ENCODE assay signal across 8 cellular contexts in genomic region chr6:27505209-27506027, GRCh38. TPM values are rescaled to one million over a fixed set of nuclear protein-coding genes. Genes with fewer than 3 reads are reported as not detected.
DNase-seq lines count a peak whose midpoint lies in the region; ATAC-seq lines count a peak whose summit lies in the region.

No MANE protein-coding gene starts in this region.

- H3K36me3 ChIP-seq in GM23248 (ENCODE audit: low read depth): no peaks in the 10 kb centered on the region

- no peak overlapping the region for H3K4me3 Mint-ChIP-seq in activated CD8-positive, alpha-beta T cell treated with anti-CD3 and anti-CD28 coated beads, Interleukin-2, amount 10 ng/mL, durations not matched to agents 7 days and 5 days

- no peak overlapping the region for H2AFZ ChIP-seq in GM23248

- H3K4me3 ChIP-seq in GM23248: no peak overlapping the region

- peaks cover 40% of the 10 kb centered on the region for H3F3A ChIP-seq in GM23248 (ENCODE audit: insufficient read depth)

- H3K9ac ChIP-seq in GM23248: no peak overlapping the region

- ATAC-seq in activated CD8-positive, alpha-beta T cell treated with anti-CD3 and anti-CD28 coated beads, Interleukin-2, amount 10 ng/mL, durations not matched to agents 7 days and 5 days: no peak
- ATAC-seq in HG03342 (IDR thresholded peaks at IDR 0.05; ENCODE audit: unreplicated experiment) (no peak), GM18909 (IDR thresholded peaks at IDR 0.05; ENCODE audit: poor library complexity, unreplicated experiment) (no peak)

- H3K36me3 Mint-ChIP-seq in activated CD8-positive, alpha-beta T cell treated with anti-CD3 and anti-CD28 coated beads, Interleukin-2, amount 10 ng/mL, durations not matched to agents 7 days and 5 days (ENCODE audit: low read depth): no peaks in the 10 kb centered on the region

- H3K27ac Mint-ChIP-seq in activated CD8-positive, alpha-beta T cell treated with anti-CD3 and anti-CD28 coated beads, Interleukin-2, amount 10 ng/mL, durations not matched to agents 7 days and 5 days: no peak overlapping the region

- WGBS in GM23248 (ENCODE audit: low coverage in 1 of 2, low lambda C conversion rate in 2 of 2, missing lambda C conversion rate in 2 of 2), 2 experiments: 15 to 20% methylated on average over 20 of the region's 20 CpGs

- peaks cover 20% of the 10 kb centered on the region for H3K4me1 Mint-ChIP-seq in activated CD8-positive, alpha-beta T cell treated with anti-CD3 and anti-CD28 coated beads, Interleukin-2, amount 10 ng/mL, durations not matched to agents 7 days and 5 days (ENCODE audit: low read depth)

- POLR2A ChIA-PET in activated CD8-positive, alpha-beta T cell treated with anti-CD3 and anti-CD28 coated beads, Interleukin-2, amount 10 ng/mL, durations not matched to agents 7 days and 5 days (lab: Charles Lee): interaction anchor here (0.6 to 1.4 kb wide), 4 partner anchors 26 to 388 kb away, joined by 3 to 4 read pairs (median 3); partner anchors contain the start of gene ZNF184

- 0 out of 2 replicates have a peak, but pooled peaks cover 5% of the 10 kb centered on the region for H3K27me3 ChIP-seq in GM23248 (replicated peaks; ENCODE audit: insufficient read depth)

- no peaks in the 10 kb centered on the region for H3K9me2 ChIP-seq in GM23248 (ENCODE audit: insufficient read depth)

- DNase-seq in GM23248 (peak; percentile 46), NCI-H446 treated with DMSO at 0.1 percent for 48 hours (lab: John Stamatoyannopoulos, UW) (peak; percentile 69), fibroblast of peridontal ligament (ENCODE audit: extremely low read depth) (peak; percentile 26), GM03348 (ENCODE audit: low spot score) (no peak)
- peak; percentile 34 for DNase-seq in activated CD8-positive, alpha-beta T cell treated with anti-CD3 and anti-CD28 coated beads, Interleukin-2, amount 10 ng/mL, durations not matched to agents 7 days and 5 days
- peak; percentile 33 for DNase-seq in stimulated activated CD4-positive, alpha-beta T cell treated with anti-CD3 and anti-CD28 coated beads, Interleukin-4, amount 100 ng/mL, for 1 hour

- in situ Hi-C loops in GM23248 (cut with MboI): no loop called here

- H3K27ac ChIP-seq in GM23248: no peak overlapping the region

- H3K9me3 ChIP-seq in GM23248 (ENCODE audit: low read depth): no peaks in the 10 kb centered on the region

- H3K4me1 ChIP-seq in GM23248 (ENCODE audit: insufficient read depth): peaks cover 8% of the 10 kb centered on the region; the same call in 1 of the 2 replicates

- no peak overlapping the region for H3K4me2 ChIP-seq in GM23248 (ENCODE audit: unreplicated experiment)

- no peaks in the 10 kb centered on the region for H3K79me2 ChIP-seq in GM23248 (ENCODE audit: insufficient read depth)

- H3K9me3 Mint-ChIP-seq in activated CD8-positive, alpha-beta T cell treated with anti-CD3 and anti-CD28 coated beads, Interleukin-2, amount 10 ng/mL, durations not matched to agents 7 days and 5 days (ENCODE audit: insufficient read depth): no peaks in the 10 kb centered on the region

- CTCF ChIA-PET in activated CD8-positive, alpha-beta T cell treated with anti-CD3 and anti-CD28 coated beads, Interleukin-2, amount 10 ng/mL, durations not matched to agents 7 days and 5 days (lab: Charles Lee): interaction anchor here (1.5 to 5.9 kb wide), 5 partner anchors 13 to 247 kb away, joined by 4 to 40 read pairs (median 7); no protein-coding TSS in a partner anchor

- H3K27me3 Mint-ChIP-seq in activated CD8-positive, alpha-beta T cell treated with anti-CD3 and anti-CD28 coated beads, Interleukin-2, amount 10 ng/mL, durations not matched to agents 7 days and 5 days (ENCODE audit: low read depth): peaks cover 27% of the 10 kb centered on the region

- H4K20me1 ChIP-seq in GM23248 (ENCODE audit: insufficient read depth): no peaks in the 10 kb centered on the region

RNA-seq across cellular contexts. Expression of gene ZNF184, which starts 32.5 kb away (rescaled TPM):
- total RNA-seq in GM23248 (2014; rRNA removed; shearing (Covaris generic)): 3.2 and 3.8 TPM in 2 replicates
- 3.8 TPM in 2 replicates for polyA plus RNA-seq in GM23248 (2016; fragmentation: Nextera tagmentation; extraction: Ambion mirVana)
- total RNA-seq in activated CD8-positive, alpha-beta T cell treated with anti-CD3 and anti-CD28 coated beads, Interleukin-2, amount 10 ng/mL, durations not matched to agents 7 days and 5 days: 10 to 100 TPM; 11.6 to 12.3 TPM
